Comparison of ENCODE assay signal across 9 cellular contexts in the genomic region with DNA sequence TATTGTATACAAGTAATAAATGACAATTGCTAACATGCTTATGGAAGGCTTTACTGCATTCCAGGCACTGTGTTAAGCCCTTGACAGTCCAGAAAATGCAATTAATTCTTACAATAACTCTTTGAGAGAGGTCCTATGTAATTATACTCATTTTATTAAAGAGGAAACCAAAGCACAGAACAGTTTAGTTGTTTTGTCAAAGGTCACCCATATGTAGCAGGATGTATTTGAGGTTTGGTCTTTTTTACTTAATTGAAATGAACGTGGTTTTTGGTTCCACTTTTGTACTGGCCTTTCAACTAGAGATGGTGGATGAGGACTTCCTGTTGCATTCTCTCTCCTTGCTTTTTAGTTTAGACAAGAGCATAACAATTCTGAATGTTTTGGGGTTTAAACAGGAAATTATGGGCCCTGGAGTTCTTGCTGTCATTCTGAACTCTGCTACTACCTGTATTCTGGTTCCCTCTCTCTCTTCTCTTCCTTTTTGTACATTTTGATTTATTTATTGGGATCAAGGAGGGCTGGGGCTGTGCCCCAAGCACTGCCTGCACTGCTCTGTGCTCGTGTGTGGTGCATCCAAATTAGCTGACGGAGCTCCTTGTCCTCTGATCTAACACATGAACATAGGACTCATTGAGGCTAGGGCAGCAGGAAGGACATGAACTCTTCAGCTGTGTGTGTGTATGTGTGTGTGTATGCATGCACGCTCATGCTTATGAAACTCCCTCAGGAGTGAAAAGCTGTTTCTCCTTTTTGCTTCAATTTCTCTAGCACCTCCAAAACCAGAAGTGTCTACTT. TPM values are rescaled to one million over a fixed set of nuclear protein-coding genes. Genes with fewer than 3 reads are reported as not detected.
DNase-seq lines count a peak whose midpoint lies in the region; ATAC-seq and TF ChIP-seq lines count a peak whose summit lies in the region.
"Had no signal": no experiment of that assay in that cellular context is flagged by ENCODE, and none has a peak within 500 bp of the region (broad histone marks: within the 10 kb centered on the region; RNA-seq: fewer than 3 reads in every experiment).

No MANE protein-coding gene starts in this region.

- no peaks in the 10 kb centered on the region for H3K9me3 ChIP-seq in prostate gland
- H3K9me3 ChIP-seq: esophagus squamous epithelium had no signal

- no peaks in the 10 kb centered on the region for H3K27me3 ChIP-seq in prostate gland (replicated peaks; ENCODE audit: insufficient read depth)
- H3K27me3 ChIP-seq: esophagus squamous epithelium had no signal

- DNase-seq in COLO829 (ENCODE audit: low spot score) (peak; percentile 24), HCEC 1CT (no peak), cerebellum (ENCODE audit: low spot score) (no peak), prostate gland (ENCODE audit: low spot score) (no peak), glutamatergic neuron (no peak)
- peak; percentile 22 for DNase-seq in activated CD8-positive, alpha-beta T cell treated with anti-CD3 and anti-CD28 coated beads for 36 hours
- DNase-seq: esophagus squamous epithelium had no signal

- H3K27ac Mint-ChIP-seq in activated CD8-positive, alpha-beta T cell treated with anti-CD3 and anti-CD28 coated beads for 36 hours: peak overlapping the region; percentile 96
- no peak overlapping the region for H3K27ac Mint-ChIP-seq in glutamatergic neuron (ENCODE audit: unreplicated experiment)

- H3K27ac ChIP-seq in prostate gland: no peak overlapping the region
- H3K27ac ChIP-seq: esophagus squamous epithelium had no signal

- POLR2A ChIA-PET in activated CD8-positive, alpha-beta T cell treated with anti-CD3 and anti-CD28 coated beads for 36 hours (lab: Charles Lee): interaction anchor here (0.9 to 3.6 kb wide), 6 partner anchors 8 to 585 kb away, joined by 3 to 15 read pairs (median 4); a partner anchor contains a TSS

- peak overlapping the region; percentile 34 for H3K4me3 Mint-ChIP-seq in activated CD8-positive, alpha-beta T cell treated with anti-CD3 and anti-CD28 coated beads for 36 hours
- no peak overlapping the region for H3K4me3 Mint-ChIP-seq in glutamatergic neuron (ENCODE audit: unreplicated experiment)

- no peaks in the 10 kb centered on the region for H3K36me3 ChIP-seq in prostate gland

- peaks cover 2% of the 10 kb centered on the region for H3K27me3 Mint-ChIP-seq in activated CD8-positive, alpha-beta T cell treated with anti-CD3 and anti-CD28 coated beads for 36 hours
- no peaks in the 10 kb centered on the region for H3K27me3 Mint-ChIP-seq in glutamatergic neuron (ENCODE audit: unreplicated experiment)

- CTCF ChIA-PET in activated CD8-positive, alpha-beta T cell treated with anti-CD3 and anti-CD28 coated beads for 36 hours (lab: Charles Lee): interaction anchor here (0.7 to 1.8 kb wide), 7 partner anchors 9 to 32 kb away, joined by 3 to 12 read pairs (median 5); no protein-coding TSS in a partner anchor

- 69% methylated on average over 4 of the region's 4 CpGs for WGBS in prostate gland

- no peaks in the 10 kb centered on the region for H3K4me1 ChIP-seq in prostate gland (replicated peaks)

- no peak for TF ChIP-seq POLR2A in prostate gland (IDR thresholded peaks at IDR 0.05)

- H3K4me1 Mint-ChIP-seq in activated CD8-positive, alpha-beta T cell treated with anti-CD3 and anti-CD28 coated beads for 36 hours (ENCODE audit: low read depth): peaks cover 51% of the 10 kb centered on the region
- no peaks in the 10 kb centered on the region for H3K4me1 Mint-ChIP-seq in glutamatergic neuron (ENCODE audit: low read depth, unreplicated experiment)

- ATAC-seq in GM19351 (IDR thresholded peaks at IDR 0.05; ENCODE audit: unreplicated experiment) (peak; percentile 54), HG03103 (IDR thresholded peaks at IDR 0.05; ENCODE audit: low read depth, unreplicated experiment) (peak; percentile 67)
- peak; percentile 28 for ATAC-seq in activated CD8-positive, alpha-beta T cell treated with anti-CD3 and anti-CD28 coated beads for 36 hours

- TF ChIP-seq CTCF in activated CD8-positive, alpha-beta T cell treated with anti-CD3 and anti-CD28 coated beads for 36 hours (IDR thresholded peaks at IDR 0.05): no peak
- TF ChIP-seq CTCF in prostate gland (IDR thresholded peaks at IDR 0.05) (no peak), glutamatergic neuron (IDR thresholded peaks at IDR 0.05; ENCODE audit: partially characterized antibody, unreplicated experiment) (no peak)

- H3K4me3 ChIP-seq in prostate gland: no peak overlapping the region
- H3K4me3 ChIP-seq: esophagus squamous epithelium had no signal

- no peaks in the 10 kb centered on the region for H3K36me3 Mint-ChIP-seq in activated CD8-positive, alpha-beta T cell treated with anti-CD3 and anti-CD28 coated beads for 36 hours (ENCODE audit: low read depth)
- H3K36me3 Mint-ChIP-seq in glutamatergic neuron (ENCODE audit: unreplicated experiment): no peaks in the 10 kb centered on the region

- intact Hi-C loops in activated CD8-positive, alpha-beta T cell treated with anti-CD3 and anti-CD28 coated beads for 36 hours (cut with micrococcal nuclease): no loop called here
- intact Hi-C loops in prostate gland (cut with DNase I): no loop called here

- H3K9me3 Mint-ChIP-seq in activated CD8-positive, alpha-beta T cell treated with anti-CD3 and anti-CD28 coated beads for 36 hours: no peaks in the 10 kb centered on the region
- no peaks in the 10 kb centered on the region for H3K9me3 Mint-ChIP-seq in glutamatergic neuron (ENCODE audit: unreplicated experiment)

RNA-seq across cellular contexts. Expression of a gene that starts 47.4 kb away (rescaled TPM):
- total RNA-seq in activated CD8-positive, alpha-beta T cell treated with anti-CD3 and anti-CD28 coated beads for 36 hours: under 1 TPM; 0.23 to 0.31 TPM
- total RNA-seq in cerebellum (0.09 TPM), prostate gland (under 1 TPM in 1 of 2 donors, not detected in 1; 0.23 TPM), glutamatergic neuron (ENCODE audit: unreplicated experiment) (not detected)

Comparison
In these comparisons a context has a peak if more than half of its experiments do, and no peak if none do; other contexts are left out.
1. DNase-seq: peak in COLO829 (single experiment) and activated CD8-positive, alpha-beta T cell treated with anti-CD3 and anti-CD28 coated beads for 36 hours (single experiment); none in HCEC 1CT (single experiment), cerebellum (single experiment), prostate gland (single experiment) and glutamatergic neuron (single experiment).
2. Peak in every context shown above with its lines, with median percentiles within 50 percentile points of each other: ATAC-seq.